Comparison of ENCODE assay signal across 1 cellular context in genomic region chr12:52836491-52837175, GRCh38.
TF ChIP-seq lines count a peak whose summit lies in the region.

No MANE protein-coding gene starts in this region.

TF ChIP-seq in K562, 482 proteins besides CTCF, POLR2A, EP300 and RAD21:
- no peak for TF ChIP-seq SRSF1 (IDR thresholded peaks at IDR 0.05; ENCODE audit: low read depth, low read length)
- TF ChIP-seq FUS (optimal IDR thresholded peaks at IDR 0.05; ENCODE audit: low read depth, low read length) = no peak
- no peak for TF ChIP-seq ARID4B (CRISPR knock-in tag; IDR thresholded peaks at IDR 0.05)
- no peak for TF ChIP-seq KDM1A (IDR thresholded peaks at IDR 0.05)
- TF ChIP-seq PURB (CRISPR knock-in tag; IDR thresholded peaks at IDR 0.05; ENCODE audit: low read depth) = no peak
